ENCODE assay signal across 8 cellular contexts in genomic region chr3:113531826-113532697, GRCh38. TPM values are rescaled to one million over a fixed set of nuclear protein-coding genes. Genes with fewer than 3 reads are reported as not detected.
DNase-seq lines count a peak whose midpoint lies in the region; ATAC-seq and TF ChIP-seq lines count a peak whose summit lies in the region.

Gene SIDT1, plus strand, starts transcription at chr3:113532555. Its CDS starts 467 bp downstream, at chr3:113533022.

- intact Hi-C loops in activated CD4-positive, alpha-beta T cell treated with anti-CD3 and anti-CD28 coated beads, Interleukin-2, amount 10 ng/mL, durations not matched to agents 24 days and 14 days (cut with micrococcal nuclease), result loop anchor here (1.0 to 10.0 kb wide), 5 partner anchors 17 to 523 kb away; partner anchors contain the start of genes CCDC191, QTRT2, SPICE1 and USF3
- intact Hi-C loops in dorsolateral prefrontal cortex (cut with DNase I), result no loop called here

- whole genome bisulfite sequencing in mesodermal cell (ENCODE audit: insufficient coverage in 2 of 2), 2 experiments, result 6 to 7% methylated on average over 8 to 9 of the region's 18 CpGs

- H3K27me3 Mint-ChIP-seq in activated CD4-positive, alpha-beta T cell treated with anti-CD3 and anti-CD28 coated beads, Interleukin-2, amount 10 ng/mL, durations not matched to agents 24 days and 14 days, result peaks cover 11% of the 10 kb centered on the region
- no peaks in the 10 kb centered on the region for H3K27me3 Mint-ChIP-seq in stimulated activated memory B cell treated with anti-CD40 and anti-IgM and Interleukin-4, amounts not matched to agents 10 μg/mL and 1 μg/mL and 100 μg/mL, for 72 hours

- peak within 1 kb of the TSS in 58 of 59 donors; percentile 0 to 89 (median 77) for H3K27ac ChIP-seq in dorsolateral prefrontal cortex
- H3K27ac ChIP-seq in mesodermal cell (ENCODE audit: low read depth, low read length, severe bottlenecking), result no peak within 1 kb of the TSS

- ATAC-seq in GM18502 (IDR thresholded peaks at IDR 0.05; ENCODE audit: poor library complexity, unreplicated experiment), result peak; percentile 66
- ATAC-seq in HG02610 (IDR thresholded peaks at IDR 0.05; ENCODE audit: unreplicated experiment), result peak; percentile 73
- peak; percentile 91 for ATAC-seq in stimulated activated memory B cell treated with anti-CD40 and anti-IgM and Interleukin-4, amounts not matched to agents 10 μg/mL and 1 μg/mL and 100 μg/mL, for 72 hours

- peaks cover 36% of the 10 kb centered on the region for H3K4me1 Mint-ChIP-seq in activated CD4-positive, alpha-beta T cell treated with anti-CD3 and anti-CD28 coated beads, Interleukin-2, amount 10 ng/mL, durations not matched to agents 24 days and 14 days
- H3K4me1 Mint-ChIP-seq in stimulated activated memory B cell treated with anti-CD40 and anti-IgM and Interleukin-4, amounts not matched to agents 10 μg/mL and 1 μg/mL and 100 μg/mL, for 72 hours, result peaks cover 40% of the 10 kb centered on the region

- H3K9me3 ChIP-seq in mesodermal cell (ENCODE audit: control insufficient read depth, low read length), result no peaks in the 10 kb centered on the region

- peak within 1 kb of the TSS; percentile 47 to 90 (median 72) for H3K4me3 ChIP-seq in dorsolateral prefrontal cortex
- peak within 1 kb of the TSS; percentile 32 for H3K4me3 ChIP-seq in mesodermal cell (ENCODE audit: extremely low read depth, insufficient read depth, low read length, poor library complexity, severe bottlenecking)

- peak within 1 kb of the TSS; percentile 96 for H3K27ac Mint-ChIP-seq in activated CD4-positive, alpha-beta T cell treated with anti-CD3 and anti-CD28 coated beads, Interleukin-2, amount 10 ng/mL, durations not matched to agents 24 days and 14 days
- peak within 1 kb of the TSS; percentile 100 for H3K27ac Mint-ChIP-seq in stimulated activated memory B cell treated with anti-CD40 and anti-IgM and Interleukin-4, amounts not matched to agents 10 μg/mL and 1 μg/mL and 100 μg/mL, for 72 hours

- TF ChIP-seq CTCF in dorsolateral prefrontal cortex (IDR thresholded peaks at IDR 0.05 in 54 of 56, conservative IDR thresholded peaks at IDR 0.05 in 2 of 56; ENCODE audit: low read depth in 1 of 56, partially characterized antibody in 56 of 56), result peak in 8 of 56 donors; percentile 6 to 18 (median 8)

- DNase-seq in NCI-H128 (lab: John Stamatoyannopoulos, UW; ENCODE audit: unreplicated experiment), result peak; percentile 51
- DNase-seq in activated CD4-positive, alpha-beta T cell treated with anti-CD3 and anti-CD28 coated beads, Interleukin-2, amount 10 ng/mL, durations not matched to agents 24 days and 14 days, result peak; percentile 92
- DNase-seq in dorsolateral prefrontal cortex, result peak in 4 of 10 donors; percentile 40 to 62 (median 50)
- no peak for DNase-seq in HCEC 1CT

- peaks cover 6% of the 10 kb centered on the region for H3K4me1 ChIP-seq in mesodermal cell (ENCODE audit: control insufficient read depth, insufficient read depth, low read length, poor library complexity, severe bottlenecking)

- peaks cover 0 to 37% (median 0%) of the 10 kb centered on the region in 45 donors for H3K27me3 ChIP-seq in dorsolateral prefrontal cortex

- peak within 1 kb of the TSS; percentile 91 for H3K4me3 Mint-ChIP-seq in activated CD4-positive, alpha-beta T cell treated with anti-CD3 and anti-CD28 coated beads, Interleukin-2, amount 10 ng/mL, durations not matched to agents 24 days and 14 days
- peak within 1 kb of the TSS; percentile 97 for H3K4me3 Mint-ChIP-seq in stimulated activated memory B cell treated with anti-CD40 and anti-IgM and Interleukin-4, amounts not matched to agents 10 μg/mL and 1 μg/mL and 100 μg/mL, for 72 hours

- H3K9me3 Mint-ChIP-seq in activated CD4-positive, alpha-beta T cell treated with anti-CD3 and anti-CD28 coated beads, Interleukin-2, amount 10 ng/mL, durations not matched to agents 24 days and 14 days, result no peaks in the 10 kb centered on the region
- H3K9me3 Mint-ChIP-seq in stimulated activated memory B cell treated with anti-CD40 and anti-IgM and Interleukin-4, amounts not matched to agents 10 μg/mL and 1 μg/mL and 100 μg/mL, for 72 hours, result no peaks in the 10 kb centered on the region

- H3K36me3 ChIP-seq in mesodermal cell (ENCODE audit: control insufficient read depth, insufficient read depth, low read length), result no peaks in the 10 kb centered on the region

- H3K36me3 Mint-ChIP-seq in activated CD4-positive, alpha-beta T cell treated with anti-CD3 and anti-CD28 coated beads, Interleukin-2, amount 10 ng/mL, durations not matched to agents 24 days and 14 days (ENCODE audit: low read depth), result peaks cover 5% of the 10 kb centered on the region
- H3K36me3 Mint-ChIP-seq in stimulated activated memory B cell treated with anti-CD40 and anti-IgM and Interleukin-4, amounts not matched to agents 10 μg/mL and 1 μg/mL and 100 μg/mL, for 72 hours, result peaks cover 12% of the 10 kb centered on the region

RNA-seq across cellular contexts. Expression of gene SIDT1, which starts in this region (rescaled TPM):
- 8.5 and 11.5 TPM in 2 replicates for total RNA-seq in activated CD4-positive, alpha-beta T cell treated with anti-CD3 and anti-CD28 coated beads, Interleukin-2, amount 10 ng/mL, durations not matched to agents 24 days and 14 days
- total RNA-seq in dorsolateral prefrontal cortex, result 10 to 100 TPM; 20.1 to 84.0 (median 47.1) TPM
- polyA plus RNA-seq in mesodermal cell (2013, experiment 1 of 2), result 0.41 TPM
- 0.61 TPM for polyA plus RNA-seq in mesodermal cell (2013, experiment 2 of 2)
